Comparison of ENCODE assay signal across 30 cellular contexts in the genomic region with DNA sequence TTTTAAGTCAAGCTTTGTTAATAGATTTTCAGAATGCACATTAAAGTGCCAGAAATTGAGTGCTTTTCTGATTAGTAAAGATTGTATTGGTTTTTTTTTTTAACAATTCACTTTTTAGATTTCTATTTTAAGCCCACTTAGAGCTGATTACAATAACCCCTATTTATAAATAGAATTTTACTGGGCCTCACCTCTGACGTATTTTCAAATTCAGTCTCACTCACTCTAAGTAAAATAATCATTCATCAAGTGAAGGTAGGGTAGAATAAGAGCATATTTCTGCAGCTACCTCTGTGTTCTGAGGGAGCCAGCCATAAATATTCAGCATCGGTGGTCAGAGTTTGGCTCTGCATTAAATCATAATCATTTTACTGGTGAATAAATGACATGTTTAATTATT.
"Had no signal": no experiment of that assay in that cellular context is flagged by ENCODE, and none has a peak within 500 bp of the region (broad histone marks: within the 10 kb centered on the region; RNA-seq: fewer than 3 reads in every experiment).

No MANE protein-coding gene starts in this region.

- H3K36me3 ChIP-seq: ascending aorta, breast epithelium, cardiac muscle cell, esophagus muscularis mucosa, gastrocnemius medialis had no signal

- H3K27me3 ChIP-seq: ascending aorta, breast epithelium, cardiac muscle cell, esophagus muscularis mucosa, foreskin keratinocyte, gastrocnemius medialis had no signal

- DNase-seq: activated CD4-positive, alpha-beta memory T cell treated with anti-CD3 and anti-CD28 coated beads, Interleukin-2, amount 10 ng/mL, durations not matched to agents 7 days and 5 days; activated CD4-positive, alpha-beta T cell treated with anti-CD3 and anti-CD28 coated beads for 1 hour; activated CD4-positive, alpha-beta T cell treated with anti-CD3 and anti-CD28 coated beads for 4 hours; activated CD4-positive, alpha-beta T cell treated with anti-CD3 and anti-CD28 coated beads, Interleukin-2, amount 10 ng/mL, durations not matched to agents 7 days and 5 days; activated CD4-positive, alpha-beta T cell treated with anti-CD3 and anti-CD28 coated beads, Interleukin-2, amount 50 U/mL, for 4 hours; activated CD4-positive, CD25-positive, alpha-beta regulatory T cell; activated CD8-positive, alpha-beta memory T cell treated with anti-CD3 and anti-CD28 coated beads, Interleukin-2, amount 50 U/mL, for 48 hours; activated gamma-delta T cell; activated naive CD4-positive, alpha-beta T cell; activated naive CD4-positive, alpha-beta T cell treated with anti-CD3 and anti-CD28 coated beads, Interleukin-2, amount 10 ng/mL, durations not matched to agents 7 days and 5 days; activated naive CD8-positive, alpha-beta T cell treated with anti-CD3 and anti-CD28 coated beads, Interleukin-2, amount 10 ng/mL, durations not matched to agents 7 days and 5 days; activated T-cell treated with anti-CD3 and anti-CD28 coated beads for 4 hours; activated T-cell treated with anti-CD3 and anti-CD28 coated beads, Interleukin-2, amount 50 U/mL, for 24 hours; activated T-cell treated with anti-CD3 and anti-CD28 coated beads, Interleukin-2, amount 50 U/mL, for 72 hours; cortex of kidney; dermis blood vessel endothelial cell; effector CD4-positive, alpha-beta T cell; effector memory CD8-positive, alpha-beta T cell; erythroblast; foreskin keratinocyte; gastrocnemius medialis; glutamatergic neuron; T-helper 2 cell had no signal

- H3K36me3 Mint-ChIP-seq: activated naive CD4-positive, alpha-beta T cell treated with anti-CD3 and anti-CD28 coated beads, Interleukin-2, amount 10 ng/mL, durations not matched to agents 7 days and 5 days; activated naive CD4-positive, alpha-beta T cell treated with anti-CD3 and anti-CD28 coated beads, Interleukin-2, amount 50 U/mL, for 72 hours; activated naive CD8-positive, alpha-beta T cell treated with anti-CD3 and anti-CD28 coated beads, Interleukin-2, amount 10 ng/mL, durations not matched to agents 7 days and 5 days; brain had no signal

- H3K27ac ChIP-seq: ascending aorta, breast epithelium, cardiac muscle cell, esophagus muscularis mucosa, foreskin keratinocyte, gastrocnemius medialis had no signal

- ATAC-seq: activated naive CD4-positive, alpha-beta T cell treated with anti-CD3 and anti-CD28 coated beads, Interleukin-2, amount 50 U/mL, for 72 hours; activated T-cell treated with anti-CD3 and anti-CD28 coated beads, Interleukin-2, amount 50 U/mL, for 72 hours; effector memory CD8-positive, alpha-beta T cell; foreskin keratinocyte; gastrocnemius medialis had no signal

- H3K27me3 Mint-ChIP-seq: brain had no signal

- H3K27ac Mint-ChIP-seq: activated CD4-positive, alpha-beta memory T cell treated with anti-CD3 and anti-CD28 coated beads, Interleukin-2, amount 10 ng/mL, durations not matched to agents 7 days and 5 days; activated CD4-positive, alpha-beta T cell treated with anti-CD3 and anti-CD28 coated beads, Interleukin-2, amount 10 ng/mL, durations not matched to agents 7 days and 5 days; activated naive CD4-positive, alpha-beta T cell treated with anti-CD3 and anti-CD28 coated beads, Interleukin-2, amount 10 ng/mL, durations not matched to agents 7 days and 5 days; activated naive CD4-positive, alpha-beta T cell treated with anti-CD3 and anti-CD28 coated beads, Interleukin-2, amount 50 U/mL, for 72 hours; activated naive CD8-positive, alpha-beta T cell treated with anti-CD3 and anti-CD28 coated beads, Interleukin-2, amount 10 ng/mL, durations not matched to agents 7 days and 5 days; activated T-cell treated with anti-CD3 and anti-CD28 coated beads, Interleukin-2, amount 50 U/mL, for 24 hours; activated T-cell treated with anti-CD3 and anti-CD28 coated beads, Interleukin-2, amount 50 U/mL, for 72 hours; brain; effector memory CD8-positive, alpha-beta T cell had no signal

- H3K4me3 ChIP-seq: ascending aorta, breast epithelium, cardiac muscle cell, esophagus muscularis mucosa, gastrocnemius medialis had no signal

- H3K4me1 ChIP-seq: gastrocnemius medialis had no signal

- H3K9me3 Mint-ChIP-seq: activated CD4-positive, alpha-beta memory T cell treated with anti-CD3 and anti-CD28 coated beads, Interleukin-2, amount 10 ng/mL, durations not matched to agents 7 days and 5 days; activated CD4-positive, alpha-beta T cell treated with anti-CD3 and anti-CD28 coated beads, Interleukin-2, amount 10 ng/mL, durations not matched to agents 7 days and 5 days; activated naive CD4-positive, alpha-beta T cell treated with anti-CD3 and anti-CD28 coated beads, Interleukin-2, amount 10 ng/mL, durations not matched to agents 7 days and 5 days; activated naive CD4-positive, alpha-beta T cell treated with anti-CD3 and anti-CD28 coated beads, Interleukin-2, amount 50 U/mL, for 72 hours; activated naive CD8-positive, alpha-beta T cell treated with anti-CD3 and anti-CD28 coated beads, Interleukin-2, amount 10 ng/mL, durations not matched to agents 7 days and 5 days; activated T-cell treated with anti-CD3 and anti-CD28 coated beads, Interleukin-2, amount 50 U/mL, for 24 hours; central memory CD8-positive, alpha-beta T cell; effector memory CD8-positive, alpha-beta T cell had no signal

- H3K4me1 Mint-ChIP-seq: activated CD4-positive, alpha-beta memory T cell treated with anti-CD3 and anti-CD28 coated beads, Interleukin-2, amount 10 ng/mL, durations not matched to agents 7 days and 5 days; activated CD4-positive, alpha-beta T cell treated with anti-CD3 and anti-CD28 coated beads, Interleukin-2, amount 10 ng/mL, durations not matched to agents 7 days and 5 days; activated naive CD4-positive, alpha-beta T cell treated with anti-CD3 and anti-CD28 coated beads, Interleukin-2, amount 10 ng/mL, durations not matched to agents 7 days and 5 days; activated naive CD8-positive, alpha-beta T cell treated with anti-CD3 and anti-CD28 coated beads, Interleukin-2, amount 10 ng/mL, durations not matched to agents 7 days and 5 days; central memory CD8-positive, alpha-beta T cell had no signal

- H3K9me3 ChIP-seq: ascending aorta, breast epithelium, esophagus muscularis mucosa, gastrocnemius medialis had no signal

- H3K4me3 Mint-ChIP-seq: activated CD4-positive, alpha-beta memory T cell treated with anti-CD3 and anti-CD28 coated beads, Interleukin-2, amount 10 ng/mL, durations not matched to agents 7 days and 5 days; activated CD4-positive, alpha-beta T cell treated with anti-CD3 and anti-CD28 coated beads, Interleukin-2, amount 10 ng/mL, durations not matched to agents 7 days and 5 days; activated naive CD4-positive, alpha-beta T cell treated with anti-CD3 and anti-CD28 coated beads, Interleukin-2, amount 10 ng/mL, durations not matched to agents 7 days and 5 days; activated naive CD8-positive, alpha-beta T cell treated with anti-CD3 and anti-CD28 coated beads, Interleukin-2, amount 10 ng/mL, durations not matched to agents 7 days and 5 days; activated T-cell treated with anti-CD3 and anti-CD28 coated beads, Interleukin-2, amount 50 U/mL, for 24 hours; activated T-cell treated with anti-CD3 and anti-CD28 coated beads, Interleukin-2, amount 50 U/mL, for 72 hours; brain; central memory CD8-positive, alpha-beta T cell; effector memory CD8-positive, alpha-beta T cell had no signal
